8 cellular contexts compared by ENCODE assay signal in genomic region chr4:147481577-147482109, GRCh38. TPM values are rescaled to one million over a fixed set of nuclear protein-coding genes. Genes with fewer than 3 reads are reported as not detected.
DNase-seq lines count a peak whose midpoint lies in the region; ATAC-seq and TF ChIP-seq lines count a peak whose summit lies in the region.

No MANE protein-coding gene starts in this region.

- H3K27ac ChIP-seq in Peyer's patch: peak overlapping the region in 2 of 4 donors; percentile 35 to 55

- peak overlapping the region; percentile 74 for H3K4me3 Mint-ChIP-seq in glutamatergic neuron (ENCODE audit: unreplicated experiment)

- CTCF ChIA-PET in GM10248 (lab: Yijun Ruan, JAX): interaction anchor here (1.1 to 1.4 kb wide), 3 partner anchors 11 to 366 kb away, joined by 3 to 4 read pairs (median 3); no protein-coding TSS in a partner anchor

- DNase-seq in AG08396 (ENCODE audit: low spot score): peak; percentile 34
- no peak for DNase-seq in Peyer's patch
- no peak for DNase-seq in glutamatergic neuron
- no peak for DNase-seq in omental fat pad (ENCODE audit: low spot score)
- DNase-seq in activated CD4-positive, CD25-positive, alpha-beta regulatory T cell treated with anti-CD3 and anti-CD28 coated beads, Interleukin-2, amount 50 U/mL, for 72 hours: no peak
- DNase-seq in GM10248 (ENCODE audit: extremely low spot score): no peak
- no peak for DNase-seq in activated CD4-positive, CD25-positive, alpha-beta regulatory T cell (lab: John Stamatoyannopoulos, UW)
- no peak for DNase-seq in GM19238 (ENCODE audit: insufficient read length, low spot score)

- no peaks in the 10 kb centered on the region for H3K36me3 ChIP-seq in Peyer's patch

- H3K27me3 ChIP-seq in Peyer's patch: no peaks in the 10 kb centered on the region

- peak overlapping the region; percentile 13 to 46 (median 29) for H3K4me3 ChIP-seq in Peyer's patch

- ATAC-seq in omental fat pad (ENCODE audit: low FRiP score): peak; percentile 27

- H3K4me1 Mint-ChIP-seq in glutamatergic neuron (ENCODE audit: low read depth, unreplicated experiment): no peaks in the 10 kb centered on the region

- no peaks in the 10 kb centered on the region for H3K9me3 Mint-ChIP-seq in glutamatergic neuron (ENCODE audit: unreplicated experiment)

- no peak for TF ChIP-seq CTCF in Peyer's patch (IDR thresholded peaks at IDR 0.05)
- TF ChIP-seq CTCF in glutamatergic neuron (IDR thresholded peaks at IDR 0.05; ENCODE audit: partially characterized antibody, unreplicated experiment): no peak
- TF ChIP-seq CTCF in omental fat pad (IDR thresholded peaks at IDR 0.05): no peak
- no peak for TF ChIP-seq CTCF in GM10248 (IDR thresholded peaks at IDR 0.05; ENCODE audit: control extremely low read depth, extremely low read depth, low read depth, missing control alignments)

- H3K9me3 ChIP-seq in Peyer's patch: no peaks in the 10 kb centered on the region

- H3K27ac Mint-ChIP-seq in glutamatergic neuron (ENCODE audit: unreplicated experiment): no peak overlapping the region

- POLR2A ChIA-PET in GM10248 (lab: Yijun Ruan, JAX): no interaction called here

- no peaks in the 10 kb centered on the region for H3K36me3 Mint-ChIP-seq in glutamatergic neuron (ENCODE audit: unreplicated experiment)

- no peaks in the 10 kb centered on the region for H3K4me1 ChIP-seq in Peyer's patch

- peaks cover 7% of the 10 kb centered on the region for H3K27me3 Mint-ChIP-seq in glutamatergic neuron (ENCODE audit: unreplicated experiment)

- no peak for TF ChIP-seq POLR2A in Peyer's patch (IDR thresholded peaks at IDR 0.05)

RNA-seq across cellular contexts. Expression of gene EDNRA, which starts 0.7 kb away (rescaled TPM):
- total RNA-seq in Peyer's patch (1 to 10 TPM in 2 of 4 donors, under 1 TPM in 2; 0.38 to 7.4 (median 1.6) TPM), glutamatergic neuron (ENCODE audit: unreplicated experiment) (not detected), omental fat pad (10 to 100 TPM in 1 of 4 donors, 1 to 10 TPM in 3; 3.5 to 10.6 (median 7.0) TPM)
